22 cellular contexts compared by ENCODE assay signal in the genomic region with DNA sequence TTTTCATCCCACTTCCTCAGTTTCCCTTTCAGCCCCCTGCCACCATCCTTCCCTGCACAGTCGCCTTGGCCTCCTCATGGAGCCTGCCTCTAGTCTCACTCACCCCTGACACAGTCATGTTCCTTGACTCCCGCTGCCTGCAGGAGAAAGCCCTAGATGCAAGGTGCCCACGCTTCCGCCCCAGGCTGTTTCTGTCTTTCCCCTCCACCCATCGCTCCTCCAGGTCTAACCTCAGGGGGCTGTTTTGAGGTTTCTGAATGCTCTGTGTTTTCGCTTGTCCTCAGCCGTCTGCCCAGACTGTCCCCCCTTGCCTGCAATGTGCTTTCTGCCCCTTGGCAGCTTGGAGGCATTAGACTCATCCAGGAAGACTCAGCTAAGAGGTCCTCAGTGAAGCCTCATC.
DNase-seq lines count a peak whose midpoint lies in the region; ATAC-seq and TF ChIP-seq lines count a peak whose summit lies in the region.
"Had no signal": no experiment of that assay in that cellular context is flagged by ENCODE, and none has a peak within 500 bp of the region (broad histone marks: within the 10 kb centered on the region; RNA-seq: fewer than 3 reads in every experiment).

No MANE protein-coding gene starts in this region.

- H3K36me3 ChIP-seq in hepatocyte (replicated peaks; ENCODE audit: insufficient read depth, low read depth) = no peaks in the 10 kb centered on the region
- no peaks in the 10 kb centered on the region for H3K36me3 ChIP-seq in neural progenitor cell
- H3K36me3 ChIP-seq: BE2C had no signal

- no peak overlapping the region for H3K4me2 ChIP-seq in hepatocyte
- no peak overlapping the region for H3K4me2 ChIP-seq in neural progenitor cell

- H3K4me1 ChIP-seq in hepatocyte (ENCODE audit: insufficient read depth) = no peaks in the 10 kb centered on the region
- no peaks in the 10 kb centered on the region for H3K4me1 ChIP-seq in neural progenitor cell
- H3K4me1 ChIP-seq: BE2C had no signal

- H3K79me2 ChIP-seq in hepatocyte (no peaks in the 10 kb centered on the region), neural progenitor cell (ENCODE audit: low read depth) (no peaks in the 10 kb centered on the region)

- no peaks in the 10 kb centered on the region for H3K9me3 ChIP-seq in hepatocyte (ENCODE audit: low read depth)
- H3K9me3 ChIP-seq in neural progenitor cell (ENCODE audit: low read depth) = no peaks in the 10 kb centered on the region
- H3K9me3 ChIP-seq: BE2C had no signal

- no peaks in the 10 kb centered on the region for H3K27me3 ChIP-seq in hepatocyte
- no peaks in the 10 kb centered on the region for H3K27me3 ChIP-seq in neural progenitor cell
- H3K27me3 ChIP-seq: BE2C had no signal

- ATAC-seq in GM21515 (IDR thresholded peaks at IDR 0.05; ENCODE audit: unreplicated experiment) = no peak
- ATAC-seq in GM21381 (IDR thresholded peaks at IDR 0.05; ENCODE audit: unreplicated experiment) = no peak
- ATAC-seq: HCT116, HepG2 had no signal

- H3K27ac Mint-ChIP-seq in neural progenitor cell = peak overlapping the region; percentile 31
- H3K27ac Mint-ChIP-seq: CD4-positive, CD25-positive, alpha-beta regulatory T cell; HFFc6; IgD-negative memory B cell had no signal

- H3K27me3 Mint-ChIP-seq in neural progenitor cell (ENCODE audit: insufficient read depth, low read depth) = no peaks in the 10 kb centered on the region

- TF ChIP-seq CTCF in hepatocyte (IDR thresholded peaks at IDR 0.05; ENCODE audit: poor library complexity) (no peak), neural progenitor cell (IDR thresholded peaks at IDR 0.05) (no peak)

- H3K9me3 Mint-ChIP-seq in neural progenitor cell = no peaks in the 10 kb centered on the region
- H3K9me3 Mint-ChIP-seq: CD8-positive, alpha-beta memory T cell had no signal

- no peaks in the 10 kb centered on the region for H3K9me2 ChIP-seq in hepatocyte (replicated peaks; ENCODE audit: insufficient read depth)

- H3K4me1 Mint-ChIP-seq in neural progenitor cell = no peaks in the 10 kb centered on the region
- H3K4me1 Mint-ChIP-seq: CD4-positive, CD25-positive, alpha-beta regulatory T cell; CD8-positive, alpha-beta memory T cell; IgD-negative memory B cell had no signal

- H3K36me3 Mint-ChIP-seq in neural progenitor cell = no peaks in the 10 kb centered on the region
- H3K36me3 Mint-ChIP-seq: CD4-positive, CD25-positive, alpha-beta regulatory T cell; CD8-positive, alpha-beta memory T cell; IgD-negative memory B cell had no signal

- H2AFZ ChIP-seq in hepatocyte (no peak overlapping the region), neural progenitor cell (replicated peaks) (no peak overlapping the region)

- no peaks in the 10 kb centered on the region for H3F3A ChIP-seq in neural progenitor cell (ENCODE audit: low read depth)

- WGBS in hepatocyte (ENCODE audit: low lambda C conversion rate, missing lambda C conversion rate) = 94% methylated on average over 7 of the region's 7 CpGs

- no peak overlapping the region for H3K4me3 ChIP-seq in hepatocyte
- H3K4me3 ChIP-seq in neural progenitor cell = no peak overlapping the region

- H4K20me1 ChIP-seq in hepatocyte (ENCODE audit: insufficient read depth, poor library complexity, severe bottlenecking) (no peaks in the 10 kb centered on the region), neural progenitor cell (ENCODE audit: low read depth) (no peaks in the 10 kb centered on the region)

- peak; percentile 2 for DNase-seq in hepatocyte (ENCODE audit: low spot score)
- DNase-seq in neural progenitor cell (ENCODE audit: low spot score) = no peak
- DNase-seq in activated CD4-positive, alpha-beta T cell treated with anti-CD3 and anti-CD28 coated beads for 48 hours = no peak
- DNase-seq: ACHN; BE2C; CD4-positive, CD25-positive, alpha-beta regulatory T cell; CD8-positive, alpha-beta memory T cell; COR-L47; DMS 273 treated with DMSO at 0.1 percent for 48 hours; DMS53; DND-41; EL; GOT3; H7; HFFc6 had no signal

- no peak overlapping the region for H3K9ac ChIP-seq in neural progenitor cell

- H3K27ac ChIP-seq in hepatocyte = no peak overlapping the region
- no peak overlapping the region for H3K27ac ChIP-seq in neural progenitor cell
- peak overlapping the region; percentile 4 for H3K27ac ChIP-seq in temporal lobe (ENCODE audit: low read depth, low read length)
- H3K27ac ChIP-seq: HL-60 had no signal

- no peak overlapping the region for H3K4me3 Mint-ChIP-seq in neural progenitor cell
- H3K4me3 Mint-ChIP-seq: CD4-positive, CD25-positive, alpha-beta regulatory T cell; CD8-positive, alpha-beta memory T cell; HFFc6; IgD-negative memory B cell had no signal
